18 cellular contexts compared by ENCODE assay signal in genomic region chr9:21988056-21988990, GRCh38. TPM values are rescaled to one million over a fixed set of nuclear protein-coding genes. Genes with fewer than 3 reads are reported as not detected.
DNase-seq lines count a peak whose midpoint lies in the region; ATAC-seq, FAIRE-seq and TF ChIP-seq lines count a peak whose summit lies in the region.
"Had no signal": no experiment of that assay in that cellular context is flagged by ENCODE, and none has a peak within 500 bp of the region (broad histone marks: within the 10 kb centered on the region; RNA-seq: fewer than 3 reads in every experiment).

No MANE protein-coding gene starts in this region.

- H3K27me3 ChIP-seq in ACC112 (ENCODE audit: insufficient read depth, low read length): no peaks in the 10 kb centered on the region
- peaks cover 22 to 70% of the 10 kb centered on the region in 2 experiments for H3K27me3 ChIP-seq in endothelial cell of umbilical vein (ENCODE audit: control insufficient read depth in 2 of 2, insufficient read depth in 2 of 2, low read length in 2 of 2)
- peaks cover 80% of the 10 kb centered on the region for H3K27me3 ChIP-seq in lower lobe of right lung (ENCODE audit: low read depth)

- dilution Hi-C loops in endothelial cell of umbilical vein (cut with MboI; ENCODE audit: extremely low pct_ligation_motif_present, low sequenced_read_pairs): no loop called here

- no peaks in the 10 kb centered on the region for H3K9me3 Mint-ChIP-seq in HFFc6
- H3K9me3 Mint-ChIP-seq in activated CD4-positive, alpha-beta T cell treated with anti-CD3 and anti-CD28 coated beads, Interleukin-2, amount 10 ng/mL, durations not matched to agents 7 days and 5 days: peaks cover 7% of the 10 kb centered on the region

- peaks cover under 1% of the 10 kb centered on the region; the same call in 1 of the 2 replicates for H3K27me3 Mint-ChIP-seq in HFFc6 (ENCODE audit: insufficient read depth)
- peaks cover 69% of the 10 kb centered on the region for H3K27me3 Mint-ChIP-seq in activated CD4-positive, alpha-beta T cell treated with anti-CD3 and anti-CD28 coated beads, Interleukin-2, amount 10 ng/mL, durations not matched to agents 7 days and 5 days

- CTCF ChIA-PET in endothelial cell of umbilical vein (lab: Charles Lee): interaction anchor here (1.3 to 5.0 kb wide), 2 partner anchors 12 to 20 kb away, joined by 3 to 39 read pairs; partner anchors contain the start of gene CDKN2B
- CTCF ChIA-PET in activated CD4-positive, alpha-beta T cell treated with anti-CD3 and anti-CD28 coated beads, Interleukin-2, amount 10 ng/mL, durations not matched to agents 7 days and 5 days (lab: Charles Lee): interaction anchor here (1.8 kb wide), 1 partner anchor 19 kb away, joined by 14 read pairs; no protein-coding TSS in a partner anchor

- H3K27ac Mint-ChIP-seq in HFFc6: peak overlapping the region; percentile 96
- no peak overlapping the region for H3K27ac Mint-ChIP-seq in activated CD4-positive, alpha-beta T cell treated with anti-CD3 and anti-CD28 coated beads, Interleukin-2, amount 10 ng/mL, durations not matched to agents 7 days and 5 days

- H4K20me1 ChIP-seq in endothelial cell of umbilical vein (replicated peaks; ENCODE audit: control insufficient read depth, extremely low read depth, insufficient read depth, low read length): no peaks in the 10 kb centered on the region

- no peak overlapping the region for H2AFZ ChIP-seq in ACC112 (ENCODE audit: low read length, unreplicated experiment)
- no peak overlapping the region for H2AFZ ChIP-seq in endothelial cell of umbilical vein (ENCODE audit: low read depth, low read length)

- peaks cover 10% of the 10 kb centered on the region; the same call in 1 of the 2 replicates for H3K36me3 ChIP-seq in ACC112 (ENCODE audit: insufficient read depth, low read length)
- H3K36me3 ChIP-seq in endothelial cell of umbilical vein (ENCODE audit: control insufficient read depth in 2 of 2, extremely low read depth in 1 of 2, insufficient read depth in 2 of 2, low read length in 2 of 2): no peaks in the 10 kb centered on the region
- H3K36me3 ChIP-seq in lower lobe of right lung: no peaks in the 10 kb centered on the region
- H3K36me3 ChIP-seq: thoracic aorta had no signal

- H3K9me3 ChIP-seq in endothelial cell of umbilical vein (replicated peaks; ENCODE audit: control insufficient read depth, insufficient read depth, low read length) (no peaks in the 10 kb centered on the region), lower lobe of right lung (no peaks in the 10 kb centered on the region)
- H3K9me3 ChIP-seq: psoas muscle, thoracic aorta had no signal

- no peak overlapping the region for H3K4me2 ChIP-seq in endothelial cell of umbilical vein (ENCODE audit: insufficient read depth, low read length)

- FAIRE-seq in endothelial cell of umbilical vein (lab: Jason Lieb, UNC): no peak
- FAIRE-seq: HTR-8/SVneo had no signal

- POLR2A ChIA-PET in endothelial cell of umbilical vein (lab: Charles Lee): no interaction called here
- POLR2A ChIA-PET in activated CD4-positive, alpha-beta T cell treated with anti-CD3 and anti-CD28 coated beads, Interleukin-2, amount 10 ng/mL, durations not matched to agents 7 days and 5 days (lab: Charles Lee): no interaction called here

- TF ChIP-seq POLR2A in endothelial cell of umbilical vein (IDR thresholded peaks at IDR 0.05; ENCODE audit: low read depth, low read length): no peak

- H3K36me3 Mint-ChIP-seq in HFFc6 (ENCODE audit: low read depth): peaks cover 15% of the 10 kb centered on the region
- H3K36me3 Mint-ChIP-seq in activated CD4-positive, alpha-beta T cell treated with anti-CD3 and anti-CD28 coated beads, Interleukin-2, amount 10 ng/mL, durations not matched to agents 7 days and 5 days (ENCODE audit: low read depth): peaks cover 21% of the 10 kb centered on the region

- H3K9me1 ChIP-seq in endothelial cell of umbilical vein (replicated peaks; ENCODE audit: control insufficient read depth, extremely low read depth, insufficient read depth, low read length): no peaks in the 10 kb centered on the region

- ATAC-seq in lower lobe of right lung: no peak
- ATAC-seq: psoas muscle had no signal

- H3K4me3 Mint-ChIP-seq in HFFc6: peak overlapping the region; percentile 88
- no peak overlapping the region for H3K4me3 Mint-ChIP-seq in activated CD4-positive, alpha-beta T cell treated with anti-CD3 and anti-CD28 coated beads, Interleukin-2, amount 10 ng/mL, durations not matched to agents 7 days and 5 days

- TF ChIP-seq CTCF in HFFc6 (IDR thresholded peaks at IDR 0.05) (no peak), endothelial cell of umbilical vein (IDR thresholded peaks at IDR 0.05; ENCODE audit: extremely low read depth in 1 of 2, insufficient read depth in 1 of 2, low read depth in 1 of 2, low read length in 2 of 2) (no peak), lower lobe of right lung (IDR thresholded peaks at IDR 0.05) (no peak)

- H3K4me3 ChIP-seq in ACC112 (ENCODE audit: low read depth, low read length) (peak overlapping the region; percentile 78), endothelial cell of umbilical vein (replicated peaks in 1 of 3; ENCODE audit: insufficient read depth in 1 of 3, low read depth in 1 of 3, low read length in 3 of 3) (no peak overlapping the region), lower lobe of right lung (no peak overlapping the region)
- H3K4me3 ChIP-seq: psoas muscle, thoracic aorta had no signal

- DNase-seq in HFFc6 (no peak), NCI-H748 (lab: John Stamatoyannopoulos, UW; ENCODE audit: unreplicated experiment) (peak; percentile 45), endothelial cell of umbilical vein (ENCODE audit: low read depth, low spot score) (peak; percentile 29), NCI-H345 (lab: John Stamatoyannopoulos, UW) (no peak), lower lobe of right lung (no peak), superior temporal gyrus (ENCODE audit: extremely low spot score) (no peak)
- DNase-seq in activated CD4-positive, alpha-beta T cell treated with anti-CD3 and anti-CD28 coated beads, Interleukin-2, amount 10 ng/mL, durations not matched to agents 7 days and 5 days: no peak
- DNase-seq: activated naive CD4-positive, alpha-beta T cell treated with anti-CD3 and anti-CD28 coated beads, Interleukin-2, amount 50 U/mL, for 16 hours; AML-193; head of caudate nucleus; NCI-H1105; NK-92 treated with Interleukin-12 subunit alpha and Interleukin-12 subunit beta, amount 100 ng/mL, for 24 hours; psoas muscle had no signal

- H3K27ac ChIP-seq in ACC112 (ENCODE audit: low read depth, low read length) (peak overlapping the region; percentile 93), endothelial cell of umbilical vein (ENCODE audit: insufficient read depth, low read depth, low read length) (no peak overlapping the region), lower lobe of right lung (no peak overlapping the region)
- H3K27ac ChIP-seq: psoas muscle, thoracic aorta, VCaP had no signal

- H3K79me2 ChIP-seq in ACC112 (ENCODE audit: control insufficient read depth, insufficient read depth, low read length, unreplicated experiment): peaks cover 82% of the 10 kb centered on the region
- no peaks in the 10 kb centered on the region for H3K79me2 ChIP-seq in endothelial cell of umbilical vein (ENCODE audit: control insufficient read depth, insufficient read depth, low read length)

- H3K4me1 Mint-ChIP-seq in HFFc6 (ENCODE audit: low read depth): peaks cover 64% of the 10 kb centered on the region
- peaks cover 16% of the 10 kb centered on the region for H3K4me1 Mint-ChIP-seq in activated CD4-positive, alpha-beta T cell treated with anti-CD3 and anti-CD28 coated beads, Interleukin-2, amount 10 ng/mL, durations not matched to agents 7 days and 5 days

- no TSS peak for BruUV-seq in endothelial cell of umbilical vein (replicated peaks; lab: Mats Ljungman, UMichigan)

- peaks cover 47% of the 10 kb centered on the region for H3K4me1 ChIP-seq in ACC112 (ENCODE audit: control insufficient read depth, insufficient read depth, low read length, unreplicated experiment)
- peaks cover 18% of the 10 kb centered on the region for H3K4me1 ChIP-seq in endothelial cell of umbilical vein (ENCODE audit: control insufficient read depth, extremely low read depth, insufficient read depth, low read length)
- H3K4me1 ChIP-seq in lower lobe of right lung: peaks cover 4% of the 10 kb centered on the region
- H3K4me1 ChIP-seq: psoas muscle had no signal

- H3K9ac ChIP-seq in endothelial cell of umbilical vein (replicated peaks; ENCODE audit: extremely low read depth, insufficient read depth, low read length): no peak overlapping the region

- intact Hi-C loops in endothelial cell of umbilical vein (cut with micrococcal nuclease) (loop anchor here (1.0 to 5.0 kb wide), 2 partner anchors 12 to 431 kb away; no protein-coding TSS in a partner anchor), lower lobe of right lung (cut with DNase I) (no loop called here)

RNA-seq across cellular contexts. Expression of gene CDKN2A, which starts 5.9 kb away (rescaled TPM):
- 100 to 1,000 TPM in 4 of 6 experiments, 10 to 100 TPM in 2; 47.7 to 133 (median 121) TPM for total RNA-seq in HFFc6 (2021; fragmentation: NEBNext Ultra II Directional; extraction: Animal tissue kit (Norgen Biotek cat#: 25700))
- total RNA-seq in endothelial cell of umbilical vein (8.5 and 9.3 TPM in 2 replicates), lower lobe of right lung (8.4 TPM)
- polyA plus RNA-seq in endothelial cell of umbilical vein: 10.7 and 14.1 TPM in 2 replicates
- polyA plus RNA-seq in endothelial cell of umbilical vein (2011; cell fraction: cytosol; rRNA removed): 5.8 and 8.1 TPM in 2 replicates
- polyA plus RNA-seq in endothelial cell of umbilical vein (2011; cell fraction: nucleus; rRNA removed): 5.2 and 5.3 TPM in 2 replicates
- 13.2 and 23.8 TPM in 2 replicates for polyA plus RNA-seq in endothelial cell of umbilical vein (2012)
- 2.5 and 2.9 TPM in 2 replicates for polyA minus RNA-seq in endothelial cell of umbilical vein
- 182 TPM for polyA minus RNA-seq in endothelial cell of umbilical vein (2011; cell fraction: cytosol; rRNA and poly(A)+ RNA removed)
- 3.3 and 3.8 TPM in 2 replicates for polyA minus RNA-seq in endothelial cell of umbilical vein (2011; cell fraction: nucleus; rRNA and poly(A)+ RNA removed)
- 10 to 100 TPM; 15.9 to 16.6 TPM for total RNA-seq in activated CD4-positive, alpha-beta T cell treated with anti-CD3 and anti-CD28 coated beads, Interleukin-2, amount 10 ng/mL, durations not matched to agents 7 days and 5 days

RNA-seq across cellular contexts. Expression of gene CDKN2B-AS1, which starts 6.3 kb away (rescaled TPM):
- 1 to 10 TPM in 4 of 6 experiments, under 1 TPM in 2; 0.61 to 1.5 (median 1.2) TPM for total RNA-seq in HFFc6 (2021; fragmentation: NEBNext Ultra II Directional; extraction: Animal tissue kit (Norgen Biotek cat#: 25700))
- 1.9 and 2.4 TPM in 2 replicates for total RNA-seq in endothelial cell of umbilical vein
- polyA plus RNA-seq in endothelial cell of umbilical vein: 0.27 and 0.44 TPM in 2 replicates
- polyA plus RNA-seq in endothelial cell of umbilical vein (2011; cell fraction: cytosol; rRNA removed): 0.22 and 0.47 TPM in 2 replicates
- 3.1 and 3.8 TPM in 2 replicates for polyA plus RNA-seq in endothelial cell of umbilical vein (2011; cell fraction: nucleus; rRNA removed)
- polyA plus RNA-seq in endothelial cell of umbilical vein (2012): 0.61 and 1.1 TPM in 2 replicates
- polyA minus RNA-seq in endothelial cell of umbilical vein: 1.8 and 2.7 TPM in 2 replicates
- polyA minus RNA-seq in endothelial cell of umbilical vein (2011; cell fraction: cytosol; rRNA and poly(A)+ RNA removed): 5.3 TPM
- 5.0 and 10.3 TPM in 2 replicates for polyA minus RNA-seq in endothelial cell of umbilical vein (2011; cell fraction: nucleus; rRNA and poly(A)+ RNA removed)
- 1 to 10 TPM; 4.4 to 5.6 TPM for total RNA-seq in activated CD4-positive, alpha-beta T cell treated with anti-CD3 and anti-CD28 coated beads, Interleukin-2, amount 10 ng/mL, durations not matched to agents 7 days and 5 days
- total RNA-seq in lower lobe of right lung: 2.4 TPM
- total RNA-seq: cardiac septum, thoracic aorta had no signal
- polyA plus RNA-seq: psoas muscle had no signal

RNA-seq across cellular contexts. Expression of gene CDKN2B, which starts 20.8 kb away (rescaled TPM):
- 10 to 100 TPM in 1 of 6 experiments, 1 to 10 TPM in 5; 7.1 to 11.6 (median 8.9) TPM for total RNA-seq in HFFc6 (2021; fragmentation: NEBNext Ultra II Directional; extraction: Animal tissue kit (Norgen Biotek cat#: 25700))
- 2.1 and 2.3 TPM in 2 replicates for total RNA-seq in endothelial cell of umbilical vein
- 1.6 and 2.1 TPM in 2 replicates for polyA plus RNA-seq in endothelial cell of umbilical vein
- 1.6 and 2.2 TPM in 2 replicates for polyA plus RNA-seq in endothelial cell of umbilical vein (2011; cell fraction: cytosol; rRNA removed)
- polyA plus RNA-seq in endothelial cell of umbilical vein (2011; cell fraction: nucleus; rRNA removed): 2.1 and 4.0 TPM in 2 replicates
- polyA plus RNA-seq in endothelial cell of umbilical vein (2012): 5.7 and 6.0 TPM in 2 replicates
- 0.53 and 3.0 TPM in 2 replicates for polyA minus RNA-seq in endothelial cell of umbilical vein
- polyA minus RNA-seq in endothelial cell of umbilical vein (2011; cell fraction: cytosol; rRNA and poly(A)+ RNA removed): 17.0 TPM
- 1.9 and 3.4 TPM in 2 replicates for polyA minus RNA-seq in endothelial cell of umbilical vein (2011; cell fraction: nucleus; rRNA and poly(A)+ RNA removed)
- under 1 TPM; 0.65 to 0.87 TPM for total RNA-seq in activated CD4-positive, alpha-beta T cell treated with anti-CD3 and anti-CD28 coated beads, Interleukin-2, amount 10 ng/mL, durations not matched to agents 7 days and 5 days
- 17.9 TPM for total RNA-seq in lower lobe of right lung

Comparison
In these comparisons a context has a peak if more than half of its experiments do, and no peak if none do; other contexts are left out.
1. DNase-seq: peak in NCI-H748 (single experiment) and endothelial cell of umbilical vein (single experiment); none in HFFc6 (single experiment), NCI-H345 (single experiment), activated CD4-positive, alpha-beta T cell treated with anti-CD3 and anti-CD28 coated beads, Interleukin-2, amount 10 ng/mL, durations not matched to agents 7 days and 5 days (single experiment), lower lobe of right lung (single experiment) and superior temporal gyrus (single experiment).